Comparison of ENCODE assay signal across 12 cellular contexts in the genomic region with DNA sequence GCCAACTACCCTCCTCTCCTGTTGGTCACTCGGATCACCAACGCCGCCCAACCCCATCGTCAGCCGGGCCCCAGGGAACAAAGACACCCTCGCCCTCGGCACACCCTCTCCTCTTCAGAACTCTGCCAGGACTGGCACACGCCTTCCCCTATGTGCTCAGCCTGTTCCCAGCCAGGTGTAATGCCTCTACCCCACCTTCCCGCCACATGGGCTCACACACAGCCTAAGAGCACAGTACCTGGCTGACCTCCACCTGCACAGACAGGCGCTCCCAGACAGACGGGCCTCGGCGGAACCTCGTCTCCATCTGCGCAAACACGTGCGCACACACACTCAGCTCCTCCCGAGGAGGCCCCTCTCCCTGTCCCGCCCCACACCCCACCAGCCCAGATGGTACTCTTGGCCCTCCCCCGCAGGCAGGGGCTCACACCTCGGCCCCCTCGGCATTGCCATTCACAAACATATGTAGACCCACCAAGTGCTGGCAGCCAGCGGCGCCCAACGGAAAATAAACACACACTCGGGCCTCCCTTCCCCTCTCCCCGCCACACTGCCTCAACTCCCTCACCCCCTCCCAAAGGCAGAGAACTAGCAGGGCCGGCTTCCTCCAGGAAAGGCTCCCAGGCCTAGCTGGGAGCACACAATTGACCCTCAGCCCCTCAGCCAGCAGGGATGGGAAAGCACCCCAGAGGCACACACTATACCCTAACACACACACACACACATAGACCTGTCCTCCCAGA. TPM values are rescaled to one million over a fixed set of nuclear protein-coding genes. Genes with fewer than 3 reads are reported as not detected.
DNase-seq lines count a peak whose midpoint lies in the region; ATAC-seq, FAIRE-seq and TF ChIP-seq lines count a peak whose summit lies in the region.
"Had no signal": no experiment of that assay in that cellular context is flagged by ENCODE, and none has a peak within 500 bp of the region (broad histone marks: within the 10 kb centered on the region; RNA-seq: fewer than 3 reads in every experiment).

No MANE protein-coding gene starts in this region.

- no peak overlapping the region for H3K27ac Mint-ChIP-seq in activated naive CD4-positive, alpha-beta T cell treated with anti-CD3 and anti-CD28 coated beads, Interleukin-2, amount 10 ng/mL, durations not matched to agents 7 days and 5 days
- H3K27ac Mint-ChIP-seq in activated naive CD4-positive, alpha-beta T cell treated with anti-CD3 and anti-CD28 coated beads, Interleukin-2, amount 50 U/mL, for 72 hours, result no peak overlapping the region
- H3K27ac Mint-ChIP-seq in activated CD8-positive, alpha-beta T cell treated with anti-CD3 and anti-CD28 coated beads for 36 hours, result no peak overlapping the region
- H3K27ac Mint-ChIP-seq: IgD-negative memory B cell had no signal

- no peaks in the 10 kb centered on the region for H3K9me3 Mint-ChIP-seq in activated naive CD4-positive, alpha-beta T cell treated with anti-CD3 and anti-CD28 coated beads, Interleukin-2, amount 10 ng/mL, durations not matched to agents 7 days and 5 days
- H3K9me3 Mint-ChIP-seq in activated naive CD4-positive, alpha-beta T cell treated with anti-CD3 and anti-CD28 coated beads, Interleukin-2, amount 50 U/mL, for 72 hours, result no peaks in the 10 kb centered on the region
- H3K9me3 Mint-ChIP-seq in activated CD8-positive, alpha-beta T cell treated with anti-CD3 and anti-CD28 coated beads for 36 hours, result no peaks in the 10 kb centered on the region
- H3K9me3 Mint-ChIP-seq: IgD-negative memory B cell had no signal

- no peak overlapping the region for H3K9ac ChIP-seq in kidney (ENCODE audit: low read length in 2 of 2)

- H3K36me3 Mint-ChIP-seq in activated naive CD4-positive, alpha-beta T cell treated with anti-CD3 and anti-CD28 coated beads, Interleukin-2, amount 10 ng/mL, durations not matched to agents 7 days and 5 days, result no peaks in the 10 kb centered on the region
- H3K36me3 Mint-ChIP-seq in activated naive CD4-positive, alpha-beta T cell treated with anti-CD3 and anti-CD28 coated beads, Interleukin-2, amount 50 U/mL, for 72 hours, result peaks cover 0 to 5% of the 10 kb centered on the region in 2 donors
- no peaks in the 10 kb centered on the region for H3K36me3 Mint-ChIP-seq in activated CD8-positive, alpha-beta T cell treated with anti-CD3 and anti-CD28 coated beads for 36 hours (ENCODE audit: low read depth)
- H3K36me3 Mint-ChIP-seq: IgD-negative memory B cell had no signal

- H3K27ac ChIP-seq in kidney (ENCODE audit: low read depth in 2 of 2, low read length in 2 of 2) (no peak overlapping the region), transverse colon (no peak overlapping the region), ascending aorta (no peak overlapping the region)
- H3K27ac ChIP-seq: tibial nerve had no signal

- no peak for ATAC-seq in activated naive CD4-positive, alpha-beta T cell treated with anti-CD3 and anti-CD28 coated beads, Interleukin-2, amount 50 U/mL, for 72 hours
- ATAC-seq in activated CD8-positive, alpha-beta T cell treated with anti-CD3 and anti-CD28 coated beads for 36 hours, result no peak
- no peak for ATAC-seq in GM21737 (IDR thresholded peaks at IDR 0.05; ENCODE audit: unreplicated experiment)

- H3K9me3 ChIP-seq in kidney (ENCODE audit: control insufficient read depth in 1 of 2, low read length in 2 of 2) (no peaks in the 10 kb centered on the region), transverse colon (no peaks in the 10 kb centered on the region), ascending aorta (no peaks in the 10 kb centered on the region)
- H3K9me3 ChIP-seq: tibial nerve had no signal

- H3K36me3 ChIP-seq in kidney (ENCODE audit: control insufficient read depth in 1 of 2, insufficient read depth in 2 of 2, low read length in 2 of 2) (no peaks in the 10 kb centered on the region), transverse colon (no peaks in the 10 kb centered on the region), ascending aorta (no peaks in the 10 kb centered on the region)
- H3K36me3 ChIP-seq: tibial nerve had no signal

- WGBS in transverse colon (ENCODE audit: low coverage in 1 of 2), 2 donors, result 26 to 42% methylated on average over 3 to 28 of the region's 28 CpGs

- TF ChIP-seq CTCF in activated CD8-positive, alpha-beta T cell treated with anti-CD3 and anti-CD28 coated beads for 36 hours (IDR thresholded peaks at IDR 0.05), result no peak
- TF ChIP-seq CTCF in kidney (IDR thresholded peaks at IDR 0.05; ENCODE audit: borderline replicate concordance, extremely low read depth, insufficient read depth) (no peak), transverse colon (IDR thresholded peaks at IDR 0.05) (no peak), ascending aorta (IDR thresholded peaks at IDR 0.05) (no peak)

- H3K4me3 ChIP-seq in kidney (ENCODE audit: low read length in 2 of 2) (no peak overlapping the region), transverse colon (no peak overlapping the region), ascending aorta (no peak overlapping the region)

- peaks cover 28% of the 10 kb centered on the region for H3K4me1 Mint-ChIP-seq in activated naive CD4-positive, alpha-beta T cell treated with anti-CD3 and anti-CD28 coated beads, Interleukin-2, amount 10 ng/mL, durations not matched to agents 7 days and 5 days
- peaks cover 32% of the 10 kb centered on the region for H3K4me1 Mint-ChIP-seq in activated CD8-positive, alpha-beta T cell treated with anti-CD3 and anti-CD28 coated beads for 36 hours (ENCODE audit: low read depth)

- TF ChIP-seq POLR2A in transverse colon (IDR thresholded peaks at IDR 0.05), result no peak

- CTCF ChIA-PET in activated naive CD4-positive, alpha-beta T cell treated with anti-CD3 and anti-CD28 coated beads, Interleukin-2, amount 10 ng/mL, durations not matched to agents 7 days and 5 days (lab: Charles Lee), result no interaction called here
- CTCF ChIA-PET in activated CD8-positive, alpha-beta T cell treated with anti-CD3 and anti-CD28 coated beads for 36 hours (lab: Charles Lee), result no interaction called here

- FAIRE-seq in kidney (lab: Jason Lieb, UNC), result no peak

- H3K4me3 Mint-ChIP-seq in activated naive CD4-positive, alpha-beta T cell treated with anti-CD3 and anti-CD28 coated beads, Interleukin-2, amount 10 ng/mL, durations not matched to agents 7 days and 5 days, result peak overlapping the region; percentile 35
- H3K4me3 Mint-ChIP-seq in activated CD8-positive, alpha-beta T cell treated with anti-CD3 and anti-CD28 coated beads for 36 hours, result peak overlapping the region; percentile 59

- TF ChIP-seq EP300 in transverse colon (IDR thresholded peaks at IDR 0.05; ENCODE audit: low read depth), result no peak

- peaks cover 97% of the 10 kb centered on the region for H3K27me3 Mint-ChIP-seq in activated naive CD4-positive, alpha-beta T cell treated with anti-CD3 and anti-CD28 coated beads, Interleukin-2, amount 10 ng/mL, durations not matched to agents 7 days and 5 days
- peaks cover 57% of the 10 kb centered on the region for H3K27me3 Mint-ChIP-seq in activated CD8-positive, alpha-beta T cell treated with anti-CD3 and anti-CD28 coated beads for 36 hours

- H3K4me1 ChIP-seq in kidney (ENCODE audit: control insufficient read depth in 1 of 2, insufficient read depth in 1 of 2, low read depth in 1 of 2, low read length in 2 of 2), result no peaks in the 10 kb centered on the region
- peaks cover 0 to 15% (median 9%) of the 10 kb centered on the region in 4 donors for H3K4me1 ChIP-seq in transverse colon
- H3K4me1 ChIP-seq in ascending aorta, result no peaks in the 10 kb centered on the region

- peaks cover 88% of the 10 kb centered on the region for H3K27me3 ChIP-seq in transverse colon
- no peaks in the 10 kb centered on the region for H3K27me3 ChIP-seq in ascending aorta

- DNase-seq in activated naive CD4-positive, alpha-beta T cell treated with anti-CD3 and anti-CD28 coated beads, Interleukin-2, amount 10 ng/mL, durations not matched to agents 7 days and 5 days, result no peak
- no peak for DNase-seq in activated naive CD4-positive, alpha-beta T cell treated with anti-CD3 and anti-CD28 coated beads, Interleukin-2, amount 50 U/mL, for 72 hours (ENCODE audit: low spot score in 2 of 2)
- no peak for DNase-seq in activated CD8-positive, alpha-beta T cell treated with anti-CD3 and anti-CD28 coated beads for 36 hours
- peak; percentile 67 for DNase-seq in kidney
- peak; percentile 22 for DNase-seq in transverse colon
- DNase-seq in ascending aorta (ENCODE audit: low spot score in 2 of 2), result no peak
- DNase-seq in kidney glomerular epithelial cell (lab: John Stamatoyannopoulos, UW), result no peak
- DNase-seq: AML-193, NCI-H146 had no signal

- intact Hi-C loops in activated CD8-positive, alpha-beta T cell treated with anti-CD3 and anti-CD28 coated beads for 36 hours (cut with micrococcal nuclease), result no loop called here
- intact Hi-C loops in kidney (cut with DNase I) (no loop called here), transverse colon (cut with DNase I; ENCODE audit: low total_unique reads) (no loop called here), ascending aorta (cut with DNase I) (no loop called here)

- POLR2A ChIA-PET in activated CD8-positive, alpha-beta T cell treated with anti-CD3 and anti-CD28 coated beads for 36 hours (lab: Charles Lee), result no interaction called here

- in situ Hi-C loops in transverse colon (cut with MboI; ENCODE audit: low pct_ligation_motif_present in 1 of 4, low pct_unique_long_range_greater_than_20kb in 1 of 4, low sequenced_read_pairs in 3 of 4), result no loop called here

RNA-seq across cellular contexts. Expression of a gene that starts 8.5 kb away (rescaled TPM):
- total RNA-seq in activated naive CD4-positive, alpha-beta T cell treated with anti-CD3 and anti-CD28 coated beads, Interleukin-2, amount 50 U/mL, for 72 hours, result 1 to 10 TPM in 1 of 2 donors, under 1 TPM in 1; 0.41 to 2.0 TPM
- under 1 TPM; 0.51 to 0.52 TPM for total RNA-seq in activated CD8-positive, alpha-beta T cell treated with anti-CD3 and anti-CD28 coated beads for 36 hours
- total RNA-seq in kidney (4.6 TPM), transverse colon (under 1 TPM in 2 of 4 donors, not detected in 2; under 0.01 TPM), ascending aorta (not detected)
- 0.19 TPM for polyA plus RNA-seq in kidney (ENCODE audit: insufficient read depth, low read depth, low replicate concordance)
- polyA plus RNA-seq: IgD-negative memory B cell had no signal

Comparison
In these comparisons a context has a peak if more than half of its experiments do, and no peak if none do; other contexts are left out.
1. DNase-seq: peak in kidney (single experiment) and transverse colon (single experiment); none in activated naive CD4-positive, alpha-beta T cell treated with anti-CD3 and anti-CD28 coated beads, Interleukin-2, amount 10 ng/mL, durations not matched to agents 7 days and 5 days (single experiment), activated naive CD4-positive, alpha-beta T cell treated with anti-CD3 and anti-CD28 coated beads, Interleukin-2, amount 50 U/mL, for 72 hours (0 of 2), activated CD8-positive, alpha-beta T cell treated with anti-CD3 and anti-CD28 coated beads for 36 hours (single experiment), ascending aorta (0 of 2) and kidney glomerular epithelial cell (single experiment).